9 cellular contexts compared by ENCODE assay signal in genomic region chr2:178796079-178796677, GRCh38. TPM values are rescaled to one million over a fixed set of nuclear protein-coding genes. Genes with fewer than 3 reads are reported as not detected.
DNase-seq lines count a peak whose midpoint lies in the region; ATAC-seq and TF ChIP-seq lines count a peak whose summit lies in the region.
"Had no signal": no experiment of that assay in that cellular context is flagged by ENCODE, and none has a peak within 500 bp of the region (broad histone marks: within the 10 kb centered on the region; RNA-seq: fewer than 3 reads in every experiment).

No MANE protein-coding gene starts in this region.

- no peaks in the 10 kb centered on the region for H3K36me3 ChIP-seq in RWPE2 (ENCODE audit: low read depth)

- H3K9me3 ChIP-seq in RWPE2 (ENCODE audit: severe bottlenecking) = no peaks in the 10 kb centered on the region

- CTCF ChIA-PET in T-cell (lab: Charles Lee) = interaction anchor here (0.5 to 1.9 kb wide), 9 partner anchors 8 to 644 kb away, joined by 3 to 13 read pairs (median 4); no protein-coding TSS in a partner anchor

- H3K4me3 ChIP-seq in RWPE2 (ENCODE audit: severe bottlenecking) = no peak overlapping the region
- H3K4me3 ChIP-seq in foreskin fibroblast (ENCODE audit: low read depth in 1 of 2, low read length in 2 of 2) = no peak overlapping the region

- TF ChIP-seq CTCF in C4-2B (conservative IDR thresholded peaks at IDR 0.05) = peak; percentile 73
- peak; percentile 80 for TF ChIP-seq CTCF in RWPE2 (IDR thresholded peaks at IDR 0.05; ENCODE audit: poor library complexity, severe bottlenecking)
- peak; percentile 12 for TF ChIP-seq CTCF in foreskin fibroblast (IDR thresholded peaks at IDR 0.05; ENCODE audit: low read depth, low read length)

- POLR2A ChIA-PET in T-cell (lab: Charles Lee) = no interaction called here

- ATAC-seq in RWPE2 (ENCODE audit: low read depth) (no peak), T-cell (replicated peaks in 1 of 4) (no peak)
- no peak for ATAC-seq in effector memory CD8-positive, alpha-beta T cell (replicated peaks)

- DNase-seq in HS-5 (ENCODE audit: low read depth) (peak; percentile 41), RWPE2 (ENCODE audit: low spot score) (no peak), foreskin fibroblast (peak; percentile 5 to 54), stromal cell of bone marrow (ENCODE audit: low read depth) (peak; percentile 32), T-cell (no peak)
- DNase-seq in effector memory CD8-positive, alpha-beta T cell = no peak
- DNase-seq in activated CD8-positive, alpha-beta memory T cell treated with anti-CD3 and anti-CD28 coated beads for 24 hours = no peak

- no peaks in the 10 kb centered on the region for H3K4me1 ChIP-seq in RWPE2 (ENCODE audit: insufficient read depth, poor library complexity, severe bottlenecking)

- H3K27ac ChIP-seq in C4-2B = no peak overlapping the region
- no peak overlapping the region for H3K27ac ChIP-seq in RWPE2 (ENCODE audit: poor library complexity, severe bottlenecking)
- H3K27ac ChIP-seq: HL-60 had no signal

- no peaks in the 10 kb centered on the region for H3K4me1 Mint-ChIP-seq in T-cell
- H3K4me1 Mint-ChIP-seq in effector memory CD8-positive, alpha-beta T cell (ENCODE audit: low read depth in 2 of 2) = no peaks in the 10 kb centered on the region

- H3K27me3 Mint-ChIP-seq in T-cell = no peaks in the 10 kb centered on the region
- H3K27me3 Mint-ChIP-seq in effector memory CD8-positive, alpha-beta T cell = peaks cover 6 to 12% of the 10 kb centered on the region in 2 donors

- peaks cover 38% of the 10 kb centered on the region for H3K36me3 Mint-ChIP-seq in T-cell
- no peaks in the 10 kb centered on the region for H3K36me3 Mint-ChIP-seq in effector memory CD8-positive, alpha-beta T cell (ENCODE audit: insufficient read depth)

- H3K27ac Mint-ChIP-seq in T-cell = no peak overlapping the region
- H3K27ac Mint-ChIP-seq in effector memory CD8-positive, alpha-beta T cell = no peak overlapping the region

- H3K4me3 Mint-ChIP-seq in T-cell = no peak overlapping the region
- H3K4me3 Mint-ChIP-seq in effector memory CD8-positive, alpha-beta T cell = no peak overlapping the region

- H3K27me3 ChIP-seq in RWPE2 (ENCODE audit: insufficient read depth, poor library complexity, severe bottlenecking) = no peaks in the 10 kb centered on the region

- H3K9me3 Mint-ChIP-seq in T-cell = no peaks in the 10 kb centered on the region
- no peaks in the 10 kb centered on the region for H3K9me3 Mint-ChIP-seq in effector memory CD8-positive, alpha-beta T cell

RNA-seq across cellular contexts. Expression of gene TTN, which starts 11.0 kb away (rescaled TPM):
- total RNA-seq in T-cell = 10 to 100 TPM; 14.3 to 49.2 (median 15.7) TPM

Comparison
In these comparisons a context has a peak if more than half of its experiments do, and no peak if none do; other contexts are left out.
1. CTCF ChIP-seq: peak in every context shown above with its lines; median percentile 80 in RWPE2; 73 in C4-2B; 12 in foreskin fibroblast.
2. DNase-seq: peak in HS-5 (single experiment), foreskin fibroblast (2 of 2) and stromal cell of bone marrow (single experiment); none in RWPE2 (single experiment), T-cell (0 of 34), effector memory CD8-positive, alpha-beta T cell (0 of 3) and activated CD8-positive, alpha-beta memory T cell treated with anti-CD3 and anti-CD28 coated beads for 24 hours (single experiment).